In genomic region chr7:138890782-138891445, GRCh38 we compare ENCODE assay signal across 1 cellular context.
TF ChIP-seq lines count a peak whose summit lies in the region.

No MANE protein-coding gene starts in this region.

TF ChIP-seq in HepG2, 621 proteins besides CTCF, POLR2A, EP300 and RAD21 (continued from another document and continues in another):
- TF ChIP-seq DBP (CRISPR knock-in tag; IDR thresholded peaks at IDR 0.05; ENCODE audit: not compliant biosample characterization) (no peak), FOXP1 (IDR thresholded peaks at IDR 0.05) (no peak), FOXP1 (CRISPR knock-in tag; IDR thresholded peaks at IDR 0.05) (no peak), RERE (CRISPR knock-in tag; IDR thresholded peaks at IDR 0.05; ENCODE audit: low read depth) (no peak), EHMT2 (IDR thresholded peaks at IDR 0.05; ENCODE audit: borderline replicate concordance, low read depth, low read length) (no peak; the same call in 1 of the 2 replicates), ZBTB33 (CRISPR knock-in tag; IDR thresholded peaks at IDR 0.05) (no peak), ZNF205 (CRISPR knock-in tag; IDR thresholded peaks at IDR 0.05) (no peak), ZNF180 (CRISPR knock-in tag; IDR thresholded peaks at IDR 0.05; ENCODE audit: borderline replicate concordance, low read depth) (no peak), HNRNPH1 (optimal IDR thresholded peaks at IDR 0.05; ENCODE audit: low read depth, low read length) (no peak), ZNF792 (CRISPR knock-in tag; IDR thresholded peaks at IDR 0.05) (no peak), ZNF343 (CRISPR knock-in tag; IDR thresholded peaks at IDR 0.05) (no peak), PLRG1 (conservative IDR thresholded peaks at IDR 0.05) (no peak), NFKBIZ (CRISPR knock-in tag; IDR thresholded peaks at IDR 0.05) (no peak), ATRX (CRISPR knock-in tag; IDR thresholded peaks at IDR 0.05; ENCODE audit: borderline replicate concordance) (no peak), ZSCAN22 (CRISPR knock-in tag; IDR thresholded peaks at IDR 0.05) (no peak), IRF2 (CRISPR knock-in tag; IDR thresholded peaks at IDR 0.05) (0 out of 2 replicates have a peak, but pooled peaks have one; percentile 25), ZNF292 (CRISPR knock-in tag; IDR thresholded peaks at IDR 0.05; ENCODE audit: borderline replicate concordance, low read depth) (peak; percentile 45; the same call in 1 of the 2 replicates), CCDC6 (CRISPR knock-in tag; IDR thresholded peaks at IDR 0.05) (no peak), ZNF703 (CRISPR knock-in tag; IDR thresholded peaks at IDR 0.05; ENCODE audit: borderline replicate concordance) (no peak), TRAFD1 (CRISPR knock-in tag; IDR thresholded peaks at IDR 0.05; ENCODE audit: borderline replicate concordance) (no peak), HOXA7 (CRISPR knock-in tag; IDR thresholded peaks at IDR 0.05) (no peak), ZNF280B (CRISPR knock-in tag; IDR thresholded peaks at IDR 0.05; ENCODE audit: borderline replicate concordance) (no peak), ZNF121 (CRISPR knock-in tag; IDR thresholded peaks at IDR 0.05) (no peak), CEBPB (IDR thresholded peaks at IDR 0.05; ENCODE audit: borderline replicate concordance, low read depth, low read length) (no peak), MLXIP (CRISPR knock-in tag; IDR thresholded peaks at IDR 0.05; ENCODE audit: borderline replicate concordance) (no peak), POGZ (CRISPR knock-in tag; IDR thresholded peaks at IDR 0.05) (peak; percentile 46; the same call in 1 of the 2 replicates)
- TF ChIP-seq, protein P1, sequence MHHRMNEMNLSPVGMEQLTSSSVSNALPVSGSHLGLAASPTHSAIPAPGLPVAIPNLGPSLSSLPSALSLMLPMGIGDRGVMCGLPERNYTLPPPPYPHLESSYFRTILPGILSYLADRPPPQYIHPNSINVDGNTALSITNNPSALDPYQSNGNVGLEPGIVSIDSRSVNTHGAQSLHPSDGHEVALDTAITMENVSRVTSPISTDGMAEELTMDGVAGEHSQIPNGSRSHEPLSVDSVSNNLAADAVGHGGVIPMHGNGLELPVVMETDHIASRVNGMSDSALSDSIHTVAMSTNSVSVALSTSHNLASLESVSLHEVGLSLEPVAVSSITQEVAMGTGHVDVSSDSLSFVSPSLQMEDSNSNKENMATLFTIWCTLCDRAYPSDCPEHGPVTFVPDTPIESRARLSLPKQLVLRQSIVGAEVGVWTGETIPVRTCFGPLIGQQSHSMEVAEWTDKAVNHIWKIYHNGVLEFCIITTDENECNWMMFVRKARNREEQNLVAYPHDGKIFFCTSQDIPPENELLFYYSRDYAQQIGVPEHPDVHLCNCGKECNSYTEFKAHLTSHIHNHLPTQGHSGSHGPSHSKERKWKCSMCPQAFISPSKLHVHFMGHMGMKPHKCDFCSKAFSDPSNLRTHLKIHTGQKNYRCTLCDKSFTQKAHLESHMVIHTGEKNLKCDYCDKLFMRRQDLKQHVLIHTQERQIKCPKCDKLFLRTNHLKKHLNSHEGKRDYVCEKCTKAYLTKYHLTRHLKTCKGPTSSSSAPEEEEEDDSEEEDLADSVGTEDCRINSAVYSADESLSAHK (CRISPR knock-in tag; IDR thresholded peaks at IDR 0.05; ENCODE audit: borderline replicate concordance), result no peak
- TF ChIP-seq, protein P2, sequence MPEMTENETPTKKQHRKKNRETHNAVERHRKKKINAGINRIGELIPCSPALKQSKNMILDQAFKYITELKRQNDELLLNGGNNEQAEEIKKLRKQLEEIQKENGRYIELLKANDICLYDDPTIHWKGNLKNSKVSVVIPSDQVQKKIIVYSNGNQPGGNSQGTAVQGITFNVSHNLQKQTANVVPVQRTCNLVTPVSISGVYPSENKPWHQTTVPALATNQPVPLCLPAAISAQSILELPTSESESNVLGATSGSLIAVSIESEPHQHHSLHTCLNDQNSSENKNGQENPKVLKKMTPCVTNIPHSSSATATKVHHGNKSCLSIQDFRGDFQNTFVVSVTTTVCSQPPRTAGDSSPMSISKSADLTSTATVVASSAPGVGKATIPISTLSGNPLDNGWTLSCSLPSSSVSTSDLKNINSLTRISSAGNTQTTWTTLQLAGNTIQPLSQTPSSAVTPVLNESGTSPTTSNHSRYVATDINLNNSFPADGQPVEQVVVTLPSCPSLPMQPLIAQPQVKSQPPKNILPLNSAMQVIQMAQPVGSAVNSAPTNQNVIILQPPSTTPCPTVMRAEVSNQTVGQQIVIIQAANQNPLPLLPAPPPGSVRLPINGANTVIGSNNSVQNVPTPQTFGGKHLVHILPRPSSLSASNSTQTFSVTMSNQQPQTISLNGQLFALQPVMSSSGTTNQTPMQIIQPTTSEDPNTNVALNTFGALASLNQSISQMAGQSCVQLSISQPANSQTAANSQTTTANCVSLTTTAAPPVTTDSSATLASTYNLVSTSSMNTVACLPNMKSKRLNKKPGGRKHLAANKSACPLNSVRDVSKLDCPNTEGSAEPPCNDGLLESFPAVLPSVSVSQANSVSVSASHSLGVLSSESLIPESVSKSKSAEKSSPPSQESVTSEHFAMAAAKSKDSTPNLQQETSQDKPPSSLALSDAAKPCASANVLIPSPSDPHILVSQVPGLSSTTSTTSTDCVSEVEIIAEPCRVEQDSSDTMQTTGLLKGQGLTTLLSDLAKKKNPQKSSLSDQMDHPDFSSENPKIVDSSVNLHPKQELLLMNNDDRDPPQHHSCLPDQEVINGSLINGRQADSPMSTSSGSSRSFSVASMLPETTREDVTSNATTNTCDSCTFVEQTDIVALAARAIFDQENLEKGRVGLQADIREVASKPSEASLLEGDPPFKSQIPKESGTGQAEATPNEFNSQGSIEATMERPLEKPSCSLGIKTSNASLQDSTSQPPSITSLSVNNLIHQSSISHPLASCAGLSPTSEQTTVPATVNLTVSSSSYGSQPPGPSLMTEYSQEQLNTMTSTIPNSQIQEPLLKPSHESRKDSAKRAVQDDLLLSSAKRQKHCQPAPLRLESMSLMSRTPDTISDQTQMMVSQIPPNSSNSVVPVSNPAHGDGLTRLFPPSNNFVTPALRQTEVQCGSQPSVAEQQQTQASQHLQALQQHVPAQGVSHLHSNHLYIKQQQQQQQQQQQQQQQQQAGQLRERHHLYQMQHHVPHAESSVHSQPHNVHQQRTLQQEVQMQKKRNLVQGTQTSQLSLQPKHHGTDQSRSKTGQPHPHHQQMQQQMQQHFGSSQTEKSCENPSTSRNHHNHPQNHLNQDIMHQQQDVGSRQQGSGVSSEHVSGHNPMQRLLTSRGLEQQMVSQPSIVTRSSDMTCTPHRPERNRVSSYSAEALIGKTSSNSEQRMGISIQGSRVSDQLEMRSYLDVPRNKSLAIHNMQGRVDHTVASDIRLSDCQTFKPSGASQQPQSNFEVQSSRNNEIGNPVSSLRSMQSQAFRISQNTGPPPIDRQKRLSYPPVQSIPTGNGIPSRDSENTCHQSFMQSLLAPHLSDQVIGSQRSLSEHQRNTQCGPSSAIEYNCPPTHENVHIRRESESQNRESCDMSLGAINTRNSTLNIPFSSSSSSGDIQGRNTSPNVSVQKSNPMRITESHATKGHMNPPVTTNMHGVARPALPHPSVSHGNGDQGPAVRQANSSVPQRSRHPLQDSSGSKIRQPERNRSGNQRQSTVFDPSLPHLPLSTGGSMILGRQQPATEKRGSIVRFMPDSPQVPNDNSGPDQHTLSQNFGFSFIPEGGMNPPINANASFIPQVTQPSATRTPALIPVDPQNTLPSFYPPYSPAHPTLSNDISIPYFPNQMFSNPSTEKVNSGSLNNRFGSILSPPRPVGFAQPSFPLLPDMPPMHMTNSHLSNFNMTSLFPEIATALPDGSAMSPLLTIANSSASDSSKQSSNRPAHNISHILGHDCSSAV (CRISPR knock-in tag; IDR thresholded peaks at IDR 0.05; ENCODE audit: borderline replicate concordance), result no peak
